18 cellular contexts compared by ENCODE assay signal in the genomic region with DNA sequence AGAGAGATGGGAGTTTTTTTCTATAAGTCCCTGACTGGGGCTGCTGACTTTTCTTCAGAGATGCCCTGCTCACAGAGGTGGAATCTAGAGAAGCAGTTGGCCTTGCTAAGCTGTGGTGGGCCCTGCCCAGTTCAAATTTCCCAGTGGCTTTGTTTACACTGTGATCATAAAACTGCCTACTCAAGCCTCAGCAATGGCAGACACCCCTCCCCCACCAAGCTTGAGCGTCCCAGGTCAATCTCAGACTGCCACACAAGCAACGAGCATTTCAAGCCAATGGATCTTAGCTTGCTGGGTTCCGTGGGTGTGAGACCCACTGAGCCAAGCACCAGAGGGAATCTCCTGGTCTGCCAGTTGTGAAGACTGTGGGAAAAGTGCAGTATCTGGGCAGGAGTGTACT.
DNase-seq lines count a peak whose midpoint lies in the region; ATAC-seq and TF ChIP-seq lines count a peak whose summit lies in the region.
"Had no signal": no experiment of that assay in that cellular context is flagged by ENCODE, and none has a peak within 500 bp of the region (broad histone marks: within the 10 kb centered on the region; RNA-seq: fewer than 3 reads in every experiment).

No MANE protein-coding gene starts in this region.

- H4K20me1 ChIP-seq in hepatocyte (ENCODE audit: insufficient read depth, poor library complexity, severe bottlenecking) = no peaks in the 10 kb centered on the region

- TF ChIP-seq CTCF in hepatocyte (IDR thresholded peaks at IDR 0.05; ENCODE audit: poor library complexity) = no peak

- H2AFZ ChIP-seq in hepatocyte = no peak overlapping the region
- H2AFZ ChIP-seq: PC-9 had no signal

- H3K9me3 ChIP-seq in hepatocyte (ENCODE audit: low read depth) = no peaks in the 10 kb centered on the region
- H3K9me3 ChIP-seq: BE2C, SK-N-SH had no signal

- WGBS in hepatocyte (ENCODE audit: low lambda C conversion rate, missing lambda C conversion rate) = 42% methylated on average over 3 of the region's 3 CpGs

- no peaks in the 10 kb centered on the region for H3K27me3 ChIP-seq in hepatocyte
- H3K27me3 ChIP-seq: BE2C had no signal

- no peaks in the 10 kb centered on the region for H3K79me2 ChIP-seq in hepatocyte

- H3K4me1 ChIP-seq in hepatocyte (ENCODE audit: insufficient read depth) = peaks cover 3% of the 10 kb centered on the region
- H3K4me1 ChIP-seq: BE2C had no signal

- H3K4me2 ChIP-seq in hepatocyte = peak overlapping the region; percentile 35
- H3K4me2 ChIP-seq: KMS-11, PC-9, SK-N-SH had no signal

- H3K4me3 ChIP-seq in hepatocyte = no peak overlapping the region
- H3K4me3 ChIP-seq: GM12878, PC-9 had no signal

- intact Hi-C loops in head of caudate nucleus (cut with DNase I) = no loop called here

- no peaks in the 10 kb centered on the region for H3K9me2 ChIP-seq in hepatocyte (replicated peaks; ENCODE audit: insufficient read depth)
- H3K9me2 ChIP-seq: SK-N-SH had no signal

- peak; percentile 3 for DNase-seq in HS-27A (ENCODE audit: low read depth)
- DNase-seq in NCI-H2029 (lab: John Stamatoyannopoulos, UW) = peak; percentile 36
- peak; percentile 68 for DNase-seq in hepatocyte (ENCODE audit: low spot score)
- peak; percentile 46 for DNase-seq in renal cortical epithelial cell (ENCODE audit: low read depth)
- DNase-seq in head of caudate nucleus = no peak
- DNase-seq in substantia nigra (lab: John Stamatoyannopoulos, UW) = no peak
- DNase-seq: BE2C; CD4-positive, alpha-beta memory T cell; HCEC 1CT; NCI-H1105 treated with DMSO at 0.1 percent for 48 hours; NCI-H2081; NCI-H226; PC-9; SK-N-SH had no signal

- no peak for ATAC-seq in GM19463 (IDR thresholded peaks at IDR 0.05; ENCODE audit: unreplicated experiment)
- ATAC-seq: GM12878 had no signal

- H3K27ac ChIP-seq in hepatocyte (no peak overlapping the region), substantia nigra (ENCODE audit: low read depth, low read length, poor library complexity, severe bottlenecking) (no peak overlapping the region)
- H3K27ac ChIP-seq: HL-60, KMS-11, PC-9 had no signal

- no peaks in the 10 kb centered on the region for H3K36me3 ChIP-seq in hepatocyte (replicated peaks; ENCODE audit: insufficient read depth, low read depth)
- H3K36me3 ChIP-seq: BE2C had no signal

Comparison
In these comparisons a context has a peak if more than half of its experiments do, and no peak if none do; other contexts are left out.
1. DNase-seq: peak in HS-27A (single experiment), NCI-H2029 (single experiment), hepatocyte (single experiment) and renal cortical epithelial cell (single experiment); none in head of caudate nucleus (0 of 42) and substantia nigra (0 of 49).